In the genomic region with DNA sequence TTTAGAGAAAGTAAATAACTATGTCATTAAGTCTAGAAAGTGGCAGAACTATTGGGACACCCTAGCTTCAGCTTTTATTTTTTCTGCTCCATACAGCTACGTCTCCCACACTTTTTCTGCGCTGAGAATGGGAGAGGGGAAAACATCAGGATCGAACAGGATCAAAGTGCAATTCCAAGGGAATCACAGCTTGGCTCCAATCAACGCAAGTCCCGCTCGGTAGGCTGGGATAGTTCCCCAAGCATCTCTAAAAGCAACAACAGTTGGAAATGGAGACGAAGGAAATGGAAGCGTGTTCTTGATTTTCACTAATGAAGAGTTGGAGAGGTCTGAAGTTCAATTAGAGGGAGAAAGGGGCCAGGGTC, we compare ENCODE assay signal across 8 cellular contexts.
DNase-seq lines count a peak whose midpoint lies in the region; ATAC-seq and TF ChIP-seq lines count a peak whose summit lies in the region.

No MANE protein-coding gene starts in this region.

- H3K4me3 ChIP-seq in BLaER1 treated with 17β-estradiol and CSF1 and Interleukin-3, amounts not matched to agents 10 nM and 100 nM: peak overlapping the region; percentile 74 to 96 (median 92)
- H3K4me3 ChIP-seq in NB4 (ENCODE audit: low read depth, low read length) (peak overlapping the region; percentile 79), endocrine pancreas (ENCODE audit: control insufficient read depth, insufficient read depth, low read length) (peak overlapping the region; percentile 71)

- H3K4me2 ChIP-seq in BLaER1 treated with 17β-estradiol and CSF1 and Interleukin-3, amounts not matched to agents 10 nM and 100 nM: peak overlapping the region; percentile 80 to 96 (median 93)

- H3K9me3 ChIP-seq in BLaER1 treated with 17β-estradiol and CSF1 and Interleukin-3, amounts not matched to agents 10 nM and 100 nM (replicated peaks in 1 of 11): no peaks in the 10 kb centered on the region
- H3K9me3 ChIP-seq in endocrine pancreas (ENCODE audit: control insufficient read depth, low read length): no peaks in the 10 kb centered on the region

- peaks cover 16% of the 10 kb centered on the region for H3K4me1 Mint-ChIP-seq in nephron progenitor cell

- peak overlapping the region; percentile 99 for H3K4me3 Mint-ChIP-seq in nephron progenitor cell

- TF ChIP-seq POLR2A in NB4 (IDR thresholded peaks at IDR 0.05; ENCODE audit: extremely low read depth, insufficient read length): no peak

- DNase-seq in NB4 (ENCODE audit: low read depth): no peak
- DNase-seq in nephron progenitor cell: no peak
- DNase-seq in medulla oblongata (ENCODE audit: extremely low spot score): no peak
- no peak for DNase-seq in stimulated activated CD4-positive, alpha-beta T cell treated with anti-CD3 and anti-CD28 coated beads, Interleukin-12 subunit alpha, Interleukin-12 subunit beta, amount 100 ng/mL, for 4 hours
- no peak for DNase-seq in stimulated activated naive CD4-positive, alpha-beta T cell treated with Interleukin-2 at 50 U/mL for 16 hours (lab: John Stamatoyannopoulos, UW)

- ATAC-seq in GM18868 (IDR thresholded peaks at IDR 0.05; ENCODE audit: unreplicated experiment): no peak

- no peaks in the 10 kb centered on the region for H3K27me3 Mint-ChIP-seq in nephron progenitor cell (ENCODE audit: low read depth, poor library complexity)

- peaks cover 0 to 23% (median 0%) of the 10 kb centered on the region in 11 experiments; a peak in 2 of 22 replicates for H4K20me1 ChIP-seq in BLaER1 treated with 17β-estradiol and CSF1 and Interleukin-3, amounts not matched to agents 10 nM and 100 nM

- H3K4me1 ChIP-seq in BLaER1 treated with 17β-estradiol and CSF1 and Interleukin-3, amounts not matched to agents 10 nM and 100 nM: peaks cover 17 to 33% (median 21%) of the 10 kb centered on the region in 10 experiments
- H3K4me1 ChIP-seq in endocrine pancreas (ENCODE audit: control insufficient read depth, insufficient read depth, low read length): peaks cover 7% of the 10 kb centered on the region

- peak overlapping the region; percentile 91 for H3K27ac Mint-ChIP-seq in nephron progenitor cell

- peak overlapping the region; percentile 95 to 99 (median 98) for H3K9ac ChIP-seq in BLaER1 treated with 17β-estradiol and CSF1 and Interleukin-3, amounts not matched to agents 10 nM and 100 nM
- peak overlapping the region; percentile 100 for H3K9ac ChIP-seq in endocrine pancreas (ENCODE audit: control insufficient read depth, insufficient read depth, low read length)

- TF ChIP-seq CTCF in NB4 (IDR thresholded peaks at IDR 0.05; ENCODE audit: low read depth, low read length) (no peak), nephron progenitor cell (IDR thresholded peaks at IDR 0.05) (no peak)

- peaks cover under 1 to 11% (median 6%) of the 10 kb centered on the region in 11 experiments; a peak in 14 of 22 replicates for H3K36me3 ChIP-seq in BLaER1 treated with 17β-estradiol and CSF1 and Interleukin-3, amounts not matched to agents 10 nM and 100 nM
- H3K36me3 ChIP-seq in endocrine pancreas (ENCODE audit: control insufficient read depth, insufficient read depth, low read length): no peaks in the 10 kb centered on the region

- no peaks in the 10 kb centered on the region for H3K9me3 Mint-ChIP-seq in nephron progenitor cell

- H3K27ac ChIP-seq in BLaER1 treated with 17β-estradiol and CSF1 and Interleukin-3, amounts not matched to agents 10 nM and 100 nM: peak overlapping the region; percentile 94 to 99 (median 98)

- no peaks in the 10 kb centered on the region for H3K27me3 ChIP-seq in BLaER1 treated with 17β-estradiol and CSF1 and Interleukin-3, amounts not matched to agents 10 nM and 100 nM
- no peaks in the 10 kb centered on the region for H3K27me3 ChIP-seq in endocrine pancreas (ENCODE audit: control insufficient read depth, insufficient read depth, low read length)

- H3K36me3 Mint-ChIP-seq in nephron progenitor cell (ENCODE audit: low read depth): peaks cover 5% of the 10 kb centered on the region
